Comparison of ENCODE assay signal across 1 cellular context in genomic region chr2:101831351-101831865, GRCh38.
TF ChIP-seq lines count a peak whose summit lies in the region.

No MANE protein-coding gene starts in this region.

TF ChIP-seq in HepG2, 621 proteins besides CTCF, POLR2A, EP300 and RAD21 (continued from another document and continues in another):
- TF ChIP-seq ZNF720 (CRISPR knock-in tag; IDR thresholded peaks at IDR 0.05), result no peak
- TF ChIP-seq ZNF501 (CRISPR knock-in tag; IDR thresholded peaks at IDR 0.05), result peak; percentile 84
- TF ChIP-seq, protein P1, sequence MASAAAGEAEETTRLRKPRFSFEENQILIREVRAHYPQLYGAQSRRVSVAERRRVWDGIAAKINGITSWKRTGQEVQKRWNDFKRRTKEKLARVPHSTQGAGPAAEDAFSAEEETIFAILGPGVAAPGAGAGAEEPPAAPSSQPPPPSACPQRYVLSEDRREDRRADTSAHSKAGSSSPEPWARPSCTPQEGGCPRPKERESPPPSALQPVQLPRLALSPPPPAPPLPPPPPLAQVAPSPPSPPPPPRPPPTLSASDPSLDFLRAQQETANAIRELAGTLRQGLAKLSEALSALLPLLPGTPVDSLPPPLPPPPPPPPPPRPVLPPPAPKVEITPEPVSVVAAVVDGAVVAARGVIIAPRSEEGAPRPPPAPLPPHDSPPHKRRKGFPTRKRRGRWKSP (CRISPR knock-in tag; IDR thresholded peaks at IDR 0.05), result 0 out of 2 replicates have a peak, but pooled peaks have one; percentile 54
- no peak for TF ChIP-seq ZFP36L2 (CRISPR knock-in tag; IDR thresholded peaks at IDR 0.05)
- TF ChIP-seq ZSCAN29 (CRISPR knock-in tag; conservative IDR thresholded peaks at IDR 0.05), result no peak
- TF ChIP-seq SKIL (CRISPR knock-in tag; IDR thresholded peaks at IDR 0.05; ENCODE audit: borderline replicate concordance), result no peak
- no peak for TF ChIP-seq ZNF839 (CRISPR knock-in tag; IDR thresholded peaks at IDR 0.05; ENCODE audit: borderline replicate concordance)
- no peak for TF ChIP-seq THRA (CRISPR knock-in tag; IDR thresholded peaks at IDR 0.05; ENCODE audit: borderline replicate concordance)
- no peak for TF ChIP-seq SUZ12 (IDR thresholded peaks at IDR 0.05; ENCODE audit: low read depth, low read length)
- TF ChIP-seq MAZ (IDR thresholded peaks at IDR 0.05; ENCODE audit: borderline replicate concordance, low read depth, low read length), result no peak
- TF ChIP-seq MAZ (CRISPR knock-in tag; IDR thresholded peaks at IDR 0.05; ENCODE audit: low read depth), result no peak
- TF ChIP-seq CAMTA2 (CRISPR knock-in tag; IDR thresholded peaks at IDR 0.05; ENCODE audit: borderline replicate concordance), result no peak
- TF ChIP-seq, protein P2, sequence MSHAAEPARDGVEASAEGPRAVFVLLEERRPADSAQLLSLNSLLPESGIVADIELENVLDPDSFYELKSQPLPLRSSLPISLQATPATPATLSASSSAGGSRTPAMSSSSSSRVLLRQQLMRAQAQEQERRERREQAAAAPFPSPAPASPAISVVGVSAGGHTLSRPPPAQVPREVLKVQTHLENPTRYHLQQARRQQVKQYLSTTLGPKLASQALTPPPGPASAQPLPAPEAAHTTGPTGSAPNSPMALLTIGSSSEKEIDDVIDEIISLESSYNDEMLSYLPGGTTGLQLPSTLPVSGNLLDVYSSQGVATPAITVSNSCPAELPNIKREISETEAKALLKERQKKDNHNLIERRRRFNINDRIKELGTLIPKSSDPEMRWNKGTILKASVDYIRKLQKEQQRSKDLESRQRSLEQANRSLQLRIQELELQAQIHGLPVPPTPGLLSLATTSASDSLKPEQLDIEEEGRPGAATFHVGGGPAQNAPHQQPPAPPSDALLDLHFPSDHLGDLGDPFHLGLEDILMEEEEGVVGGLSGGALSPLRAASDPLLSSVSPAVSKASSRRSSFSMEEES (CRISPR knock-in tag; IDR thresholded peaks at IDR 0.05), result 0 out of 2 replicates have a peak, but pooled peaks have one; percentile 13
- TF ChIP-seq, protein P3, sequence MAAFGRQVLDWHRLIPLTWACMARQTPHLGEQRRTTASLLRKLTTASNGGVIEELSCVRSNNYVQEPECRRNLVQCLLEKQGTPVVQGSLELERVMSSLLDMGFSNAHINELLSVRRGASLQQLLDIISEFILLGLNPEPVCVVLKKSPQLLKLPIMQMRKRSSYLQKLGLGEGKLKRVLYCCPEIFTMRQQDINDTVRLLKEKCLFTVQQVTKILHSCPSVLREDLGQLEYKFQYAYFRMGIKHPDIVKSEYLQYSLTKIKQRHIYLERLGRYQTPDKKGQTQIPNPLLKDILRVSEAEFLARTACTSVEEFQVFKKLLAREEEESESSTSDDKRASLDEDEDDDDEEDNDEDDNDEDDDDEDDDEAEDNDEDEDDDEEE (CRISPR knock-in tag; IDR thresholded peaks at IDR 0.05), result no peak
- peak; percentile 90 for TF ChIP-seq STAG1 (CRISPR knock-in tag; IDR thresholded peaks at IDR 0.05)
- TF ChIP-seq ZNF784 (CRISPR knock-in tag; IDR thresholded peaks at IDR 0.05; ENCODE audit: borderline replicate concordance), result 0 out of 2 replicates have a peak, but pooled peaks have one; percentile 16
- no peak for TF ChIP-seq TEF (CRISPR knock-in tag; IDR thresholded peaks at IDR 0.05)
- no peak for TF ChIP-seq SIX4 (CRISPR knock-in tag; IDR thresholded peaks at IDR 0.05)
- TF ChIP-seq MED1 (CRISPR knock-in tag; IDR thresholded peaks at IDR 0.05), result no peak; the same call in 1 of the 2 replicates
- TF ChIP-seq, protein P4, sequence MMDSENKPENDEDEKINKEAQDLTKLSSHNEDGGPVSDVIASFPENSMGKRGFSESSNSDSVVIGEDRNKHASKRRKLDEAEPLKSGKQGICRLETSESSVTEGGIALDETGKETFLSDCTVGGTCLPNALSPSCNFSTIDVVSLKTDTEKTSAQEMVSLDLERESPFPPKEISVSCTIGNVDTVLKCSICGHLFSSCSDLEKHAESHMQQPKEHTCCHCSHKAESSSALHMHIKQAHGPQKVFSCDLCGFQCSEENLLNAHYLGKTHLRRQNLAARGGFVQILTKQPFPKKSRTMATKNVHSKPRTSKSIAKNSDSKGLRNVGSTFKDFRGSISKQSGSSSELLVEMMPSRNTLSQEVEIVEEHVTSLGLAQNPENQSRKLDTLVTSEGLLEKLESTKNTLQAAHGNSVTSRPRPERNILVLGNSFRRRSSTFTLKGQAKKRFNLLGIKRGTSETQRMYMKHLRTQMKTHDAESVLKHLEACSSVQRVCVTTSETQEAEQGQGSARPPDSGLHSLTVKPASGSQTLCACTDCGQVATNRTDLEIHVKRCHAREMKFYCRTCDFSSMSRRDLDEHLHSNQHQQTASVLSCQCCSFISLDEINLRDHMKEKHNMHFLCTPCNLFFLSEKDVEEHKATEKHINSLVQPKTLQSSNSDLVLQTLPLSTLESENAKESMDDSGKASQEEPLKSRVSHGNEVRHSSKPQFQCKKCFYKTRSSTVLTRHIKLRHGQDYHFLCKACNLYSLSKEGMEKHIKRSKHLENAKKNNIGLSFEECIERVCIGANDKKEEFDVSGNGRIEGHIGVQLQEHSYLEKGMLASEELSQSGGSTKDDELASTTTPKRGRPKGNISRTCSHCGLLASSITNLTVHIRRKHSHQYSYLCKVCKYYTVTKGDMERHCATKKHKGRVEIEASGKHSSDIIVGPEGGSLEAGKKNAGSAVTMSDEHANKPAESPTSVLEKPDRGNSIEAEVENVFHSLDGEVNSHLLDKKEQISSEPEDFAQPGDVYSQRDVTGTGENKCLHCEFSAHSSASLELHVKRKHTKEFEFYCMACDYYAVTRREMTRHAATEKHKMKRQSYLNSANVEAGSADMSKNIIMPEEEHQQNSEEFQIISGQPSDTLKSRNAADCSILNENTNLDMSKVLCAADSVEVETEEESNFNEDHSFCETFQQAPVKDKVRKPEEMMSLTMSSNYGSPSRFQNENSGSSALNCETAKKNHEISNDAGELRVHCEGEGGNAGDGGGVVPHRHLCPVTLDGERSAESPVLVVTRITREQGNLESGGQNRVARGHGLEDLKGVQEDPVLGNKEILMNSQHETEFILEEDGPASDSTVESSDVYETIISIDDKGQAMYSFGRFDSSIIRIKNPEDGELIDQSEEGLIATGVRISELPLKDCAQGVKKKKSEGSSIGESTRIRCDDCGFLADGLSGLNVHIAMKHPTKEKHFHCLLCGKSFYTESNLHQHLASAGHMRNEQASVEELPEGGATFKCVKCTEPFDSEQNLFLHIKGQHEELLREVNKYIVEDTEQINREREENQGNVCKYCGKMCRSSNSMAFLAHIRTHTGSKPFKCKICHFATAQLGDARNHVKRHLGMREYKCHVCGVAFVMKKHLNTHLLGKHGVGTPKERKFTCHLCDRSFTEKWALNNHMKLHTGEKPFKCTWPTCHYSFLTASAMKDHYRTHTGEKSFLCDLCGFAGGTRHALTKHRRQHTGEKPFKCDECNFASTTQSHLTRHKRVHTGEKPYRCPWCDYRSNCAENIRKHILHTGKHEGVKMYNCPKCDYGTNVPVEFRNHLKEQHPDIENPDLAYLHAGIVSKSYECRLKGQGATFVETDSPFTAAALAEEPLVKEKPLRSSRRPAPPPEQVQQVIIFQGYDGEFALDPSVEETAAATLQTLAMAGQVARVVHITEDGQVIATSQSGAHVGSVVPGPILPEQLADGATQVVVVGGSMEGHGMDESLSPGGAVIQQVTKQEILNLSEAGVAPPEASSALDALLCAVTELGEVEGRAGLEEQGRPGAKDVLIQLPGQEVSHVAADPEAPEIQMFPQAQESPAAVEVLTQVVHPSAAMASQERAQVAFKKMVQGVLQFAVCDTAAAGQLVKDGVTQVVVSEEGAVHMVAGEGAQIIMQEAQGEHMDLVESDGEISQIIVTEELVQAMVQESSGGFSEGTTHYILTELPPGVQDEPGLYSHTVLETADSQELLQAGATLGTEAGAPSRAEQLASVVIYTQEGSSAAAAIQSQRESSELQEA (CRISPR knock-in tag; IDR thresholded peaks at IDR 0.05; ENCODE audit: not compliant biosample characterization), result no peak
- no peak for TF ChIP-seq ZNF713 (CRISPR knock-in tag; IDR thresholded peaks at IDR 0.05)
- TF ChIP-seq GTF2F1 (IDR thresholded peaks at IDR 0.05; ENCODE audit: low read length), result no peak
- TF ChIP-seq KLF16 (CRISPR knock-in tag; IDR thresholded peaks at IDR 0.05), result peak in 1 of 2 experiments; percentile 52; a peak in 1 of 4 replicates
- peak; percentile 40; the same call in 1 of the 2 replicates for TF ChIP-seq RCOR2 (CRISPR knock-in tag; IDR thresholded peaks at IDR 0.05)
- TF ChIP-seq ZNF629 (CRISPR knock-in tag; conservative IDR thresholded peaks at IDR 0.05), result no peak
- no peak for TF ChIP-seq ZNF747 (CRISPR knock-in tag; IDR thresholded peaks at IDR 0.05; ENCODE audit: borderline replicate concordance)
- peak; percentile 25; the same call in 1 of the 2 replicates for TF ChIP-seq HDAC2 (CRISPR knock-in tag; IDR thresholded peaks at IDR 0.05)
- TF ChIP-seq SOX5 (CRISPR knock-in tag; IDR thresholded peaks at IDR 0.05; ENCODE audit: borderline replicate concordance), result peak; percentile 48; the same call in 1 of the 2 replicates
- no peak for TF ChIP-seq ZNF160 (CRISPR knock-in tag; IDR thresholded peaks at IDR 0.05)
- no peak for TF ChIP-seq HMG20B (CRISPR knock-in tag; conservative IDR thresholded peaks at IDR 0.05)
- no peak for TF ChIP-seq ADNP (CRISPR knock-in tag; IDR thresholded peaks at IDR 0.05)
- peak; percentile 40; the same call in 1 of the 2 replicates for TF ChIP-seq THAP11 (CRISPR knock-in tag; IDR thresholded peaks at IDR 0.05)
- no peak for TF ChIP-seq FOXA1 (IDR thresholded peaks at IDR 0.05)
- 0 out of 2 replicates have a peak, but pooled peaks have one; percentile 18 for TF ChIP-seq FOXA1 (CRISPR knock-in tag; IDR thresholded peaks at IDR 0.05)
- 0 out of 2 replicates have a peak, but pooled peaks have one; percentile 48 for TF ChIP-seq ZBTB25 (CRISPR knock-in tag; IDR thresholded peaks at IDR 0.05)
- TF ChIP-seq ZNF33A (CRISPR knock-in tag; IDR thresholded peaks at IDR 0.05; ENCODE audit: borderline replicate concordance), result no peak
- peak; percentile 68 for TF ChIP-seq KLF11 (CRISPR knock-in tag; IDR thresholded peaks at IDR 0.05)
- no peak for TF ChIP-seq RARA (CRISPR knock-in tag; IDR thresholded peaks at IDR 0.05)
- TF ChIP-seq NFKB2 (CRISPR knock-in tag; IDR thresholded peaks at IDR 0.05; ENCODE audit: borderline replicate concordance), result no peak
- TF ChIP-seq RFX1 (IDR thresholded peaks at IDR 0.05), result no peak
- no peak for TF ChIP-seq ZNF740 (CRISPR knock-in tag; IDR thresholded peaks at IDR 0.05)
- TF ChIP-seq PTBP1 (IDR thresholded peaks at IDR 0.05; ENCODE audit: low read depth, low read length, poor library complexity, severe bottlenecking), result no peak
- TF ChIP-seq ZBTB7B (CRISPR knock-in tag; IDR thresholded peaks at IDR 0.05), result no peak; the same call in 1 of the 2 replicates
